In the genomic region with DNA sequence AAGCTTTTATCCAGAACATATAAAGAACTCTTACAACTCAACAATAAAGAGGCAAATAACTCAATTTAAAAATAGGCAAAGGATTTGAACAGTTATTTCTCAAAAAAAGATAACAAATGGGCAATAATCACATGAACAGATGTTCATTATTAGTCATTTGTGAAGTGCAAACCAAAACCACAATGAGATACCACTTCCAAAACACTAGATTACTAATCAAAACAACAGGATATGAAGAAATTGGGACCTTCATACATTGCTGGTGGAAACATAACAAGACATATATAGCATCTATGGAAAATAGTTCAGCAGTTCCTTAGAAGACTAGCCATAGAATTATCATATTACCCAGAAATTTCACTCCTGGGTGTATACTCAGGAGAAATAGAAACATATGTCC, we compare ENCODE assay signal across 26 cellular contexts.
DNase-seq lines count a peak whose midpoint lies in the region; ATAC-seq and TF ChIP-seq lines count a peak whose summit lies in the region.
"Had no signal": no experiment of that assay in that cellular context is flagged by ENCODE, and none has a peak within 500 bp of the region (broad histone marks: within the 10 kb centered on the region; RNA-seq: fewer than 3 reads in every experiment).

No MANE protein-coding gene starts in this region.

- H3K9me3 ChIP-seq in breast epithelium = peaks cover 10 to 23% of the 10 kb centered on the region in 2 donors
- H3K9me3 ChIP-seq: Peyer's patch had no signal

- no peaks in the 10 kb centered on the region for H3K36me3 Mint-ChIP-seq in dendritic cell treated with granulocyte-macrophage colony-stimulating factor and Interleukin-4, amounts not matched to agents 40 ng/mL and 50 ng/mL, for 4 days (ENCODE audit: low read depth)
- H3K36me3 Mint-ChIP-seq in activated naive CD8-positive, alpha-beta T cell treated with anti-CD3 and anti-CD28 coated beads for 36 hours = no peaks in the 10 kb centered on the region
- H3K36me3 Mint-ChIP-seq: CD14-positive monocyte; natural killer cell treated with Interleukin-12 subunit alpha and Interleukin-12 subunit beta and Interleukin-15 and Interleukin-18, amount 100 ng/mL, for 72 hours had no signal

- no peaks in the 10 kb centered on the region for H3K27me3 ChIP-seq in breast epithelium
- H3K27me3 ChIP-seq: Peyer's patch, tibial nerve had no signal

- H3K4me1 ChIP-seq in breast epithelium = no peaks in the 10 kb centered on the region
- H3K4me1 ChIP-seq: parathyroid adenoma, Peyer's patch, tibial nerve had no signal

- in situ Hi-C loops in G401 (cut with HindIII; ENCODE audit: low sequenced_read_pairs) = no loop called here

- ATAC-seq in GM18508 (IDR thresholded peaks at IDR 0.05; ENCODE audit: insufficient read depth, unreplicated experiment) (peak; percentile 64), HG02870 (IDR thresholded peaks at IDR 0.05; ENCODE audit: unreplicated experiment) (peak; percentile 47)
- ATAC-seq: activated CD4-positive, alpha-beta T cell treated with anti-CD3 and anti-CD28 coated beads for 36 hours; natural killer cell treated with Interleukin-12 subunit alpha and Interleukin-12 subunit beta and Interleukin-15 and Interleukin-18, amount 100 ng/mL, for 72 hours; stimulated activated naive CD8-positive, alpha-beta T cell treated with anti-CD3 and anti-CD28 coated beads, Interleukin-15, Interleukin-2, amounts not matched to agents 100 U/mL and 50 U/mL, for 24 hours had no signal

- intact Hi-C loops in dendritic cell treated with granulocyte-macrophage colony-stimulating factor and Interleukin-4, amounts not matched to agents 40 ng/mL and 50 ng/mL, for 4 days (cut with micrococcal nuclease) = no loop called here
- intact Hi-C loops in breast epithelium (cut with DNase I; ENCODE audit: low total_unique reads) = no loop called here

- H3K4me1 Mint-ChIP-seq in dendritic cell treated with granulocyte-macrophage colony-stimulating factor and Interleukin-4, amounts not matched to agents 40 ng/mL and 50 ng/mL, for 4 days (ENCODE audit: low read depth) = peaks cover 26% of the 10 kb centered on the region
- H3K4me1 Mint-ChIP-seq in activated naive CD8-positive, alpha-beta T cell treated with anti-CD3 and anti-CD28 coated beads for 36 hours = no peaks in the 10 kb centered on the region
- H3K4me1 Mint-ChIP-seq: activated CD4-positive, alpha-beta T cell treated with anti-CD3 and anti-CD28 coated beads for 36 hours had no signal

- DNase-seq in LHCN-M2 (ENCODE audit: low read depth) = peak; percentile 89
- DNase-seq in LoVo (ENCODE audit: low spot score) = no peak
- DNase-seq in G401 (ENCODE audit: low spot score) = no peak
- no peak for DNase-seq in breast epithelium (ENCODE audit: low spot score in 2 of 2)
- no peak for DNase-seq in activated naive CD8-positive, alpha-beta T cell treated with anti-CD3 and anti-CD28 coated beads for 36 hours
- DNase-seq: ACHN; activated CD4-positive, alpha-beta T cell treated with anti-CD3 and anti-CD28 coated beads for 36 hours; activated gamma-delta T cell treated with Interleukin-2 at 50 U/mL for 16 hours; amygdala; DMS 273 treated with DMSO at 0.1 percent for 48 hours; KBM-7; mesendoderm; NCI-H1417; NCI-H2227 treated with DMSO at 0.1 percent for 48 hours; Peyer's patch; stimulated activated CD4-positive, alpha-beta T cell treated with anti-CD3 and anti-CD28 coated beads, Interleukin-1b, Interleukin-23, amount 100 ng/mL, for 48 hours; stimulated activated naive CD8-positive, alpha-beta T cell treated with anti-CD3 and anti-CD28 coated beads, Interleukin-15, Interleukin-2, amounts not matched to agents 100 U/mL and 50 U/mL, for 24 hours; T-helper 9 cell had no signal

- H3K27me3 Mint-ChIP-seq in dendritic cell treated with granulocyte-macrophage colony-stimulating factor and Interleukin-4, amounts not matched to agents 40 ng/mL and 50 ng/mL, for 4 days = no peaks in the 10 kb centered on the region
- H3K27me3 Mint-ChIP-seq in activated naive CD8-positive, alpha-beta T cell treated with anti-CD3 and anti-CD28 coated beads for 36 hours = peaks cover 3% of the 10 kb centered on the region
- H3K27me3 Mint-ChIP-seq: activated CD4-positive, alpha-beta T cell treated with anti-CD3 and anti-CD28 coated beads for 36 hours; natural killer cell treated with Interleukin-12 subunit alpha and Interleukin-12 subunit beta and Interleukin-15 and Interleukin-18, amount 100 ng/mL, for 72 hours had no signal

- H3K27ac Mint-ChIP-seq in dendritic cell treated with granulocyte-macrophage colony-stimulating factor and Interleukin-4, amounts not matched to agents 40 ng/mL and 50 ng/mL, for 4 days = peak overlapping the region; percentile 13
- no peak overlapping the region for H3K27ac Mint-ChIP-seq in activated naive CD8-positive, alpha-beta T cell treated with anti-CD3 and anti-CD28 coated beads for 36 hours
- H3K27ac Mint-ChIP-seq: activated CD4-positive, alpha-beta T cell treated with anti-CD3 and anti-CD28 coated beads for 36 hours; natural killer cell treated with Interleukin-12 subunit alpha and Interleukin-12 subunit beta and Interleukin-15 and Interleukin-18, amount 100 ng/mL, for 72 hours had no signal

- no peak for TF ChIP-seq CTCF in breast epithelium (IDR thresholded peaks at IDR 0.05)

- no peak overlapping the region for H3K27ac ChIP-seq in breast epithelium
- H3K27ac ChIP-seq: parathyroid adenoma, Peyer's patch, SK-N-MC, tibial nerve had no signal

- no peak overlapping the region for H3K4me3 ChIP-seq in breast epithelium
- H3K4me3 ChIP-seq: Peyer's patch, SK-N-MC, tibial nerve had no signal

- no peak for TF ChIP-seq POLR2A in breast epithelium (IDR thresholded peaks at IDR 0.05)

- no peaks in the 10 kb centered on the region for H3K36me3 ChIP-seq in breast epithelium
- H3K36me3 ChIP-seq: Peyer's patch, tibial nerve had no signal

- peaks cover 17% of the 10 kb centered on the region for H3K9me3 Mint-ChIP-seq in dendritic cell treated with granulocyte-macrophage colony-stimulating factor and Interleukin-4, amounts not matched to agents 40 ng/mL and 50 ng/mL, for 4 days
- H3K9me3 Mint-ChIP-seq in activated naive CD8-positive, alpha-beta T cell treated with anti-CD3 and anti-CD28 coated beads for 36 hours = peaks cover 7% of the 10 kb centered on the region

- no peak overlapping the region for H3K4me3 Mint-ChIP-seq in dendritic cell treated with granulocyte-macrophage colony-stimulating factor and Interleukin-4, amounts not matched to agents 40 ng/mL and 50 ng/mL, for 4 days
- H3K4me3 Mint-ChIP-seq in activated naive CD8-positive, alpha-beta T cell treated with anti-CD3 and anti-CD28 coated beads for 36 hours = no peak overlapping the region
- H3K4me3 Mint-ChIP-seq: activated CD4-positive, alpha-beta T cell treated with anti-CD3 and anti-CD28 coated beads for 36 hours; natural killer cell treated with Interleukin-12 subunit alpha and Interleukin-12 subunit beta and Interleukin-15 and Interleukin-18, amount 100 ng/mL, for 72 hours had no signal
